ENCODE assay signal across 8 cellular contexts in the genomic region with DNA sequence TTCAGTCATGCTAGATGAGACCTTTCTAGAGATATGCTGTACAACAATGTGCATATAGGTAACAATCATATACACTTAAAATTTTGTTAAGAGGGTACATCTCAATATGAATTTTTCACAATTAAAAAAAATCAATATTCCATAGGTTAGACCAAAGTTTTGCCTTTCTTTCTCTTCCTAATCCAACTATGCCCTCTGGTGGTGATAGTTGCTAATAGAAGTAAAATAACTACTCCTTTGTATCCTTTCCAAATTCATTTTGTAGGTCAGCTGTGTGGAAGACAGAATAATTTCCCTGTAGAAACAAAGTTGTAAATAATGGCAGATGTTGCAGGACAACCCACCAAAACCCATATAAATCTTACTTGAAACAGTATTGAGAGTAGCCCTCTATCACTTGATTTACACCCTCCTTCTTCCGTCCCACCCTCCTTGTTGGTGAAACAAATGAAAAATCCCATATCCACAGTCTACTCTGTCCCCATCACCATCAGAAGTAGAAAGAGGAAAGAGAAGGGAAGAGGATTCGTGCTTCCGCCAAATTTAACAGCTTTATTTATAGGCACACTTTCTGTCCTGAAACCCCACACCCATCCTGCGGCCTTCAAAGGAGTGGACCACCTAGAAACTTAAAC. TPM values are rescaled to one million over a fixed set of nuclear protein-coding genes. Genes with fewer than 3 reads are reported as not detected.
DNase-seq lines count a peak whose midpoint lies in the region; ATAC-seq, FAIRE-seq and TF ChIP-seq lines count a peak whose summit lies in the region.

No MANE protein-coding gene starts in this region.

- no peak for FAIRE-seq in urothelium cell line (lab: Jason Lieb, UNC)

- no peaks in the 10 kb centered on the region for H3K9me3 ChIP-seq in CD4-positive, alpha-beta T cell (ENCODE audit: control insufficient read depth, low read length)

- no peak overlapping the region for H3K27ac Mint-ChIP-seq in CD4-positive, alpha-beta T cell

- DNase-seq in CD4-positive, alpha-beta T cell, result no peak
- DNase-seq in HFF-Myc (ENCODE audit: extremely low read depth, low read depth), result peak; percentile 33
- DNase-seq in NCI-H69 (lab: John Stamatoyannopoulos, UW), result peak; percentile 85
- peak; percentile 29 for DNase-seq in central memory CD4-positive, alpha-beta T cell
- DNase-seq in left lobe of liver (ENCODE audit: low spot score), result no peak
- peak; percentile 24 for DNase-seq in urothelium cell line (ENCODE audit: low spot score)
- no peak for DNase-seq in GM19240 (ENCODE audit: insufficient read length, low spot score)
- DNase-seq in occipital lobe (lab: John Stamatoyannopoulos, UW), result no peak

- POLR2A ChIA-PET in CD4-positive, alpha-beta T cell (lab: Charles Lee), result no interaction called here

- H3K36me3 Mint-ChIP-seq in CD4-positive, alpha-beta T cell (ENCODE audit: low read depth), result no peaks in the 10 kb centered on the region

- H3K4me3 Mint-ChIP-seq in CD4-positive, alpha-beta T cell, result no peak overlapping the region

- H3K4me1 Mint-ChIP-seq in CD4-positive, alpha-beta T cell (ENCODE audit: low read depth), result no peaks in the 10 kb centered on the region

- no peak for ATAC-seq in CD4-positive, alpha-beta T cell (ENCODE audit: poor library complexity)
- ATAC-seq in left lobe of liver, result peak; percentile 80

- peaks cover 8% of the 10 kb centered on the region for H3K27me3 Mint-ChIP-seq in CD4-positive, alpha-beta T cell

- peak; percentile 83 for TF ChIP-seq CTCF in CD4-positive, alpha-beta T cell (IDR thresholded peaks at IDR 0.05)
- TF ChIP-seq CTCF in HFF-Myc (IDR thresholded peaks at IDR 0.05; ENCODE audit: low read depth, low read length, missing control alignments), result peak; percentile 47

- no peak overlapping the region for H3K27ac ChIP-seq in CD4-positive, alpha-beta T cell (ENCODE audit: low read depth, low read length)

- CTCF ChIA-PET in CD4-positive, alpha-beta T cell (lab: Charles Lee), result interaction anchor here (1.0 to 1.3 kb wide), 2 partner anchors 18 to 424 kb away, joined by 3 read pairs; no protein-coding TSS in a partner anchor

- no peaks in the 10 kb centered on the region for H3K9me3 Mint-ChIP-seq in CD4-positive, alpha-beta T cell

- no peak overlapping the region for H3K4me3 ChIP-seq in HFF-Myc (replicated peaks; ENCODE audit: low read depth, low read length)

- intact Hi-C loops in CD4-positive, alpha-beta T cell (cut with DNase I, micrococcal nuclease), result loop anchor here (1.0 to 5.0 kb wide), 5 partner anchors 412 to 834 kb away; a partner anchor contains a TSS

- H3K27me3 ChIP-seq in CD4-positive, alpha-beta T cell (ENCODE audit: control insufficient read depth, insufficient read depth, low read length), result no peaks in the 10 kb centered on the region

RNA-seq across cellular contexts. Expression of a gene that starts 34.2 kb away (rescaled TPM):
- total RNA-seq in CD4-positive, alpha-beta T cell, result 10 to 100 TPM; 13.6 to 14.0 TPM
- total RNA-seq in left lobe of liver (6.9 TPM), occipital lobe (6.7 TPM)

Comparison
In these comparisons a context has a peak if more than half of its experiments do, and no peak if none do; other contexts are left out.
1. DNase-seq: peak in HFF-Myc (single experiment), NCI-H69 (single experiment), central memory CD4-positive, alpha-beta T cell (single experiment) and urothelium cell line (single experiment); none in CD4-positive, alpha-beta T cell (0 of 10), left lobe of liver (single experiment), GM19240 (single experiment) and occipital lobe (single experiment).